8 cellular contexts compared by ENCODE assay signal in the genomic region with DNA sequence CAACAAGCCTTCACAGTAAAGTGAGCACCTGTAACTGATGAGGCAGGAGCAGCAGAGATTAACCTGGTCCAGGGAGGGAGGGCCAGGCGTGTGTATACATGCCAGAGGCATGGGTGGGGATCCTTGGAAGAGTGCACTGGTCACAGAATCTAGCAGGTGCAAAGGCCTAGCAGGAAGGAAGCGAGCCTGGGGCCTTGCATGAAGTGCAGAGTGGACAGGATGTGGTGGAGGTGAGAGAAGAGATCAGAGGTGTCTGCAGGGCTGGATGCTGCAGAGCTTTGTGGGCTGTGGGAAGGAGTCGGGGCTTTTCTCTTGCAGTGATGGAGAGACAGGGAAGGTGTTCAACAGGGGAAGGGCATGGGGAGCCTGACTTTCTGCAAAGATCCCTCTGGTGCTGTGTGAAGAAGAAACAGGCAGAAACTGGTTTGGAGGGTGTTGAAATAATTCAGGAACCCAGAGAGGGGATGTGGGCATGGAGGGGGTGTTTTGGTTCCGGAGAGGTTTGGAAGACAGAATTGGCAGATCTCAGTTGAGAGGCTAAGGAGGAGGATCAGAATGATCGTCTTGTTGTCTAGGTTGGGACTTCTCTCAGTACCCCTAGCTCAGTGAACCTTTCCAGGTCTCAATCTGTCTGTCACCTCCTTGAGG. TPM values are rescaled to one million over a fixed set of nuclear protein-coding genes. Genes with fewer than 3 reads are reported as not detected.
DNase-seq lines count a peak whose midpoint lies in the region; ATAC-seq and TF ChIP-seq lines count a peak whose summit lies in the region.

No MANE protein-coding gene starts in this region.

- TF ChIP-seq CTCF in left ventricle myocardium inferior (IDR thresholded peaks at IDR 0.05; ENCODE audit: borderline replicate concordance): no peak

- peak overlapping the region; percentile 61 for H3K4me3 Mint-ChIP-seq in stimulated activated effector memory CD8-positive, alpha-beta T cell treated with anti-CD3 and anti-CD28 coated beads, Interleukin-12 subunit alpha, Interleukin-12 subunit beta, amount 100 ng/mL, for 72 hours

- peaks cover 7% of the 10 kb centered on the region for H3K9me3 ChIP-seq in left ventricle myocardium inferior (replicated peaks)

- H3K4me3 ChIP-seq in left ventricle myocardium inferior: no peak overlapping the region

- peak; percentile 53 for ATAC-seq in HG03565 (IDR thresholded peaks at IDR 0.05; ENCODE audit: unreplicated experiment)
- peak; percentile 74 for ATAC-seq in stimulated activated effector memory CD8-positive, alpha-beta T cell treated with anti-CD3 and anti-CD28 coated beads, Interleukin-12 subunit alpha, Interleukin-12 subunit beta, amount 100 ng/mL, for 72 hours

- H3K4me1 Mint-ChIP-seq in stimulated activated effector memory CD8-positive, alpha-beta T cell treated with anti-CD3 and anti-CD28 coated beads, Interleukin-12 subunit alpha, Interleukin-12 subunit beta, amount 100 ng/mL, for 72 hours: peaks cover 70% of the 10 kb centered on the region

- H3K27me3 ChIP-seq in left ventricle myocardium inferior (ENCODE audit: low read depth): peaks cover 8% of the 10 kb centered on the region

- H3K36me3 Mint-ChIP-seq in stimulated activated effector memory CD8-positive, alpha-beta T cell treated with anti-CD3 and anti-CD28 coated beads, Interleukin-12 subunit alpha, Interleukin-12 subunit beta, amount 100 ng/mL, for 72 hours: no peaks in the 10 kb centered on the region

- DNase-seq in activated T-cell treated with anti-CD3 and anti-CD28 coated beads for 48 hours (ENCODE audit: low read depth) (peak; percentile 17), activated T-cell treated with anti-CD3 and anti-CD28 coated beads for 4 hours (no peak), NCI-H2227 treated with DMSO at 0.1 percent for 48 hours (lab: John Stamatoyannopoulos, UW) (no peak), left ventricle myocardium inferior (no peak), inferior parietal cortex (ENCODE audit: extremely low spot score) (no peak)
- DNase-seq in activated CD8-positive, alpha-beta memory T cell treated with anti-CD3 and anti-CD28 coated beads for 24 hours: peak; percentile 71
- peak; percentile 31 to 79 for DNase-seq in stimulated activated effector memory CD8-positive, alpha-beta T cell treated with anti-CD3 and anti-CD28 coated beads, Interleukin-12 subunit alpha, Interleukin-12 subunit beta, amount 100 ng/mL, for 72 hours (ENCODE audit: low spot score in 2 of 2)

- peak overlapping the region; percentile 73 for H3K27ac Mint-ChIP-seq in stimulated activated effector memory CD8-positive, alpha-beta T cell treated with anti-CD3 and anti-CD28 coated beads, Interleukin-12 subunit alpha, Interleukin-12 subunit beta, amount 100 ng/mL, for 72 hours

- H3K4me1 ChIP-seq in left ventricle myocardium inferior: peaks cover 32% of the 10 kb centered on the region

- intact Hi-C loops in left ventricle myocardium inferior (cut with micrococcal nuclease): no loop called here

- no peaks in the 10 kb centered on the region for H3K36me3 ChIP-seq in left ventricle myocardium inferior

- no peak overlapping the region for H3K27ac ChIP-seq in left ventricle myocardium inferior (replicated peaks)

- no peaks in the 10 kb centered on the region for H3K9me3 Mint-ChIP-seq in stimulated activated effector memory CD8-positive, alpha-beta T cell treated with anti-CD3 and anti-CD28 coated beads, Interleukin-12 subunit alpha, Interleukin-12 subunit beta, amount 100 ng/mL, for 72 hours

RNA-seq across cellular contexts. Expression of a gene that starts 2.6 kb away (rescaled TPM):
- 28.5 TPM for total RNA-seq in left ventricle myocardium inferior

RNA-seq across cellular contexts. Expression of a gene that starts 25.3 kb away (rescaled TPM):
- 0.66 TPM for total RNA-seq in left ventricle myocardium inferior

RNA-seq across cellular contexts. Expression of a gene that starts 29.3 kb away (rescaled TPM):
- not detected for total RNA-seq in left ventricle myocardium inferior

Comparison
In these comparisons a context has a peak if more than half of its experiments do, and no peak if none do; other contexts are left out.
1. DNase-seq: peak in activated T-cell treated with anti-CD3 and anti-CD28 coated beads for 48 hours (single experiment), activated CD8-positive, alpha-beta memory T cell treated with anti-CD3 and anti-CD28 coated beads for 24 hours (single experiment) and stimulated activated effector memory CD8-positive, alpha-beta T cell treated with anti-CD3 and anti-CD28 coated beads, Interleukin-12 subunit alpha, Interleukin-12 subunit beta, amount 100 ng/mL, for 72 hours (2 of 2); none in activated T-cell treated with anti-CD3 and anti-CD28 coated beads for 4 hours (single experiment), NCI-H2227 treated with DMSO at 0.1 percent for 48 hours (single experiment), left ventricle myocardium inferior (single experiment) and inferior parietal cortex (single experiment).